25 cellular contexts compared by ENCODE assay signal in genomic region chr18:58695772-58696171, GRCh38. TPM values are rescaled to one million over a fixed set of nuclear protein-coding genes. Genes with fewer than 3 reads are reported as not detected.
DNase-seq lines count a peak whose midpoint lies in the region; ATAC-seq, FAIRE-seq and TF ChIP-seq lines count a peak whose summit lies in the region.
"Had no signal": no experiment of that assay in that cellular context is flagged by ENCODE, and none has a peak within 500 bp of the region (broad histone marks: within the 10 kb centered on the region; RNA-seq: fewer than 3 reads in every experiment).

No MANE protein-coding gene starts in this region.

- no peak for DNase-seq in natural killer cell treated with Interleukin-12 subunit alpha and Interleukin-12 subunit beta and Interleukin-15 and Interleukin-18, amount 100 ng/mL, for 72 hours (ENCODE audit: low spot score)
- DNase-seq in natural killer cell (no peak), T-cell (no peak), GM12892 (ENCODE audit: insufficient read length) (no peak)
- no peak for DNase-seq in stimulated activated naive CD8-positive, alpha-beta T cell treated with anti-CD3 and anti-CD28 coated beads, Interleukin-15, Interleukin-2, amounts not matched to agents 100 U/mL and 50 U/mL, for 24 hours
- DNase-seq: activated effector memory CD4-positive, alpha-beta T cell treated with anti-CD3 and anti-CD28 coated beads, Interleukin-2, amount 50 U/mL, for 16 hours; CD8-positive, alpha-beta memory T cell; central memory CD4-positive, alpha-beta T cell; dermis blood vessel endothelial cell; gastrocnemius medialis; GM23248; HFFc6; hippocampal formation; IMR-90; mesenchymal stem cell; NCI-H1092; NCI-H187 treated with DMSO at 0.1 percent for 48 hours; NCI-H69; small intestine had no signal

- no peak for ATAC-seq in natural killer cell treated with Interleukin-12 subunit alpha and Interleukin-12 subunit beta and Interleukin-15 and Interleukin-18, amount 100 ng/mL, for 72 hours
- ATAC-seq in natural killer cell = no peak
- ATAC-seq in T-cell (replicated peaks in 1 of 4) = no peak
- peak; percentile 82 for ATAC-seq in activated T-helper 17 cell treated with anti-CD3 and anti-CD28 coated beads, Interleukin-2, amount 50 U/mL, for 72 hours (replicated peaks)
- ATAC-seq in stimulated activated naive CD8-positive, alpha-beta T cell treated with anti-CD3 and anti-CD28 coated beads, Interleukin-15, Interleukin-2, amounts not matched to agents 100 U/mL and 50 U/mL, for 24 hours = peak; percentile 90
- ATAC-seq in HG03025 (IDR thresholded peaks at IDR 0.05; ENCODE audit: low FRiP score, unreplicated experiment) = no peak
- ATAC-seq: gastrocnemius medialis, left lobe of liver had no signal

- H3K27me3 Mint-ChIP-seq in natural killer cell treated with Interleukin-12 subunit alpha and Interleukin-12 subunit beta and Interleukin-15 and Interleukin-18, amount 100 ng/mL, for 72 hours = no peaks in the 10 kb centered on the region
- no peaks in the 10 kb centered on the region for H3K27me3 Mint-ChIP-seq in natural killer cell (ENCODE audit: low read depth in 2 of 2)
- H3K27me3 Mint-ChIP-seq in T-cell = no peaks in the 10 kb centered on the region
- H3K27me3 Mint-ChIP-seq in activated T-helper 17 cell treated with anti-CD3 and anti-CD28 coated beads, Interleukin-2, amount 50 U/mL, for 72 hours = no peaks in the 10 kb centered on the region
- H3K27me3 Mint-ChIP-seq: CD8-positive, alpha-beta memory T cell; type B pancreatic cell had no signal

- H3K9me3 Mint-ChIP-seq in natural killer cell treated with Interleukin-12 subunit alpha and Interleukin-12 subunit beta and Interleukin-15 and Interleukin-18, amount 100 ng/mL, for 72 hours = no peaks in the 10 kb centered on the region
- H3K9me3 Mint-ChIP-seq in natural killer cell = no peaks in the 10 kb centered on the region
- no peaks in the 10 kb centered on the region for H3K9me3 Mint-ChIP-seq in T-cell
- no peaks in the 10 kb centered on the region for H3K9me3 Mint-ChIP-seq in activated T-helper 17 cell treated with anti-CD3 and anti-CD28 coated beads, Interleukin-2, amount 50 U/mL, for 72 hours
- H3K9me3 Mint-ChIP-seq: CD8-positive, alpha-beta memory T cell; HFFc6; type B pancreatic cell had no signal

- CTCF ChIA-PET in T-cell (lab: Charles Lee) = interaction anchor here in 1 of 2 donors (0.6 kb wide), 1 partner anchor 68 kb away, joined by 3 read pairs; no protein-coding TSS in a partner anchor

- FAIRE-seq in GM12892 (lab: Jason Lieb, UNC) = no peak
- FAIRE-seq: astrocyte, endometrium, small intestine had no signal

- peaks cover 36 to 44% of the 10 kb centered on the region in 2 donors for H3K4me1 Mint-ChIP-seq in natural killer cell treated with Interleukin-12 subunit alpha and Interleukin-12 subunit beta and Interleukin-15 and Interleukin-18, amount 100 ng/mL, for 72 hours (ENCODE audit: low read depth in 2 of 2)
- H3K4me1 Mint-ChIP-seq in natural killer cell (peaks cover 32 to 40% of the 10 kb centered on the region in 2 donors), T-cell (peaks cover 50 to 65% (median 65%) of the 10 kb centered on the region in 3 donors)
- peaks cover 49% of the 10 kb centered on the region for H3K4me1 Mint-ChIP-seq in activated T-helper 17 cell treated with anti-CD3 and anti-CD28 coated beads, Interleukin-2, amount 50 U/mL, for 72 hours

- intact Hi-C loops in natural killer cell (cut with micrococcal nuclease) = no loop called here

- H3K36me3 Mint-ChIP-seq in natural killer cell treated with Interleukin-12 subunit alpha and Interleukin-12 subunit beta and Interleukin-15 and Interleukin-18, amount 100 ng/mL, for 72 hours = peaks cover 12% of the 10 kb centered on the region
- peaks cover 8% of the 10 kb centered on the region for H3K36me3 Mint-ChIP-seq in natural killer cell
- peaks cover 38% of the 10 kb centered on the region for H3K36me3 Mint-ChIP-seq in T-cell
- peaks cover 13% of the 10 kb centered on the region for H3K36me3 Mint-ChIP-seq in activated T-helper 17 cell treated with anti-CD3 and anti-CD28 coated beads, Interleukin-2, amount 50 U/mL, for 72 hours (ENCODE audit: low read depth)

- peak overlapping the region; percentile 41 to 73 for H3K27ac Mint-ChIP-seq in natural killer cell treated with Interleukin-12 subunit alpha and Interleukin-12 subunit beta and Interleukin-15 and Interleukin-18, amount 100 ng/mL, for 72 hours
- H3K27ac Mint-ChIP-seq in natural killer cell = no peak overlapping the region
- peak overlapping the region; percentile 41 to 78 for H3K27ac Mint-ChIP-seq in T-cell
- peak overlapping the region; percentile 87 for H3K27ac Mint-ChIP-seq in activated T-helper 17 cell treated with anti-CD3 and anti-CD28 coated beads, Interleukin-2, amount 50 U/mL, for 72 hours
- H3K27ac Mint-ChIP-seq: HFFc6, type B pancreatic cell had no signal

- H3K4me3 Mint-ChIP-seq in natural killer cell treated with Interleukin-12 subunit alpha and Interleukin-12 subunit beta and Interleukin-15 and Interleukin-18, amount 100 ng/mL, for 72 hours = peak overlapping the region; percentile 28
- H3K4me3 Mint-ChIP-seq in natural killer cell (no peak overlapping the region), T-cell (peak overlapping the region in 2 of 3 donors; percentile 19 to 71)
- no peak overlapping the region for H3K4me3 Mint-ChIP-seq in activated T-helper 17 cell treated with anti-CD3 and anti-CD28 coated beads, Interleukin-2, amount 50 U/mL, for 72 hours
- H3K4me3 Mint-ChIP-seq: HFFc6, type B pancreatic cell had no signal

- no peak for TF ChIP-seq POLR2A in GM12892 (IDR thresholded peaks at IDR 0.05; ENCODE audit: low read depth, low read length)

- TF ChIP-seq CTCF in natural killer cell (IDR thresholded peaks at IDR 0.05) = no peak

- POLR2A ChIA-PET in T-cell (lab: Charles Lee) = interaction anchor here in 1 of 2 donors (0.6 kb wide), 1 partner anchor 35 kb away, joined by 9 read pairs; no protein-coding TSS in a partner anchor

RNA-seq across cellular contexts. Expression of gene MALT1, which starts 24.5 kb away (rescaled TPM):
- total RNA-seq in natural killer cell treated with Interleukin-12 subunit alpha and Interleukin-12 subunit beta and Interleukin-15 and Interleukin-18, amount 100 ng/mL, for 72 hours = 10 to 100 TPM; 26.2 to 47.7 TPM
- total RNA-seq in natural killer cell = 10 to 100 TPM; 49.8 to 55.8 (median 54.5) TPM
- 10 to 100 TPM; 54.5 to 83.2 (median 69.5) TPM for total RNA-seq in T-cell
- total RNA-seq in activated T-helper 17 cell treated with anti-CD3 and anti-CD28 coated beads, Interleukin-2, amount 50 U/mL, for 72 hours = 10 to 100 TPM; 45.3 to 92.3 TPM
- polyA plus RNA-seq in GM12892 (2012; ENCODE audit: missing spikeins) = 44.0 TPM

Comparison
In these comparisons a context has a peak if more than half of its experiments do, and no peak if none do; other contexts are left out.
1. H3K27ac Mint-ChIP-seq: peak in natural killer cell treated with Interleukin-12 subunit alpha and Interleukin-12 subunit beta and Interleukin-15 and Interleukin-18, amount 100 ng/mL, for 72 hours (2 of 2), T-cell (2 of 2) and activated T-helper 17 cell treated with anti-CD3 and anti-CD28 coated beads, Interleukin-2, amount 50 U/mL, for 72 hours (single experiment); none in natural killer cell (0 of 2).
2. H3K4me3 Mint-ChIP-seq: peak in natural killer cell treated with Interleukin-12 subunit alpha and Interleukin-12 subunit beta and Interleukin-15 and Interleukin-18, amount 100 ng/mL, for 72 hours (single experiment) and T-cell (2 of 3); none in natural killer cell (single experiment) and activated T-helper 17 cell treated with anti-CD3 and anti-CD28 coated beads, Interleukin-2, amount 50 U/mL, for 72 hours (single experiment).
3. ATAC-seq: peak in activated T-helper 17 cell treated with anti-CD3 and anti-CD28 coated beads, Interleukin-2, amount 50 U/mL, for 72 hours (single experiment) and stimulated activated naive CD8-positive, alpha-beta T cell treated with anti-CD3 and anti-CD28 coated beads, Interleukin-15, Interleukin-2, amounts not matched to agents 100 U/mL and 50 U/mL, for 24 hours (single experiment); none in natural killer cell treated with Interleukin-12 subunit alpha and Interleukin-12 subunit beta and Interleukin-15 and Interleukin-18, amount 100 ng/mL, for 72 hours (0 of 2), natural killer cell (0 of 3), T-cell (0 of 4) and HG03025 (single experiment).